Comparison of ENCODE assay signal across 18 cellular contexts in genomic region chr9:106035810-106036209, GRCh38.
"Had no signal": no experiment of that assay in that cellular context is flagged by ENCODE, and none has a peak within 500 bp of the region (broad histone marks: within the 10 kb centered on the region; RNA-seq: fewer than 3 reads in every experiment).

No MANE protein-coding gene starts in this region.

- H3K4me3 Mint-ChIP-seq: activated naive CD4-positive, alpha-beta T cell treated with anti-CD3 and anti-CD28 coated beads, Interleukin-2, amount 50 U/mL, for 24 hours; memory B cell; natural killer cell treated with Interleukin-12 subunit alpha and Interleukin-12 subunit beta and Interleukin-15 and Interleukin-18, amount 100 ng/mL, for 72 hours had no signal

- H3K36me3 Mint-ChIP-seq: activated naive CD4-positive, alpha-beta T cell treated with anti-CD3 and anti-CD28 coated beads, Interleukin-2, amount 50 U/mL, for 24 hours; memory B cell; natural killer cell treated with Interleukin-12 subunit alpha and Interleukin-12 subunit beta and Interleukin-15 and Interleukin-18, amount 100 ng/mL, for 72 hours had no signal

- ATAC-seq: body of pancreas; heart left ventricle; left ventricle myocardium superior; natural killer cell treated with Interleukin-12 subunit alpha and Interleukin-12 subunit beta and Interleukin-15 and Interleukin-18, amount 100 ng/mL, for 72 hours; psoas muscle; stimulated activated naive CD8-positive, alpha-beta T cell treated with anti-CD3 and anti-CD28 coated beads, Interleukin-15, Interleukin-2, amounts not matched to agents 100 U/mL and 50 U/mL, for 24 hours had no signal

- H3K27ac ChIP-seq: body of pancreas, cardiac muscle cell, heart left ventricle, neutrophil, ovary, psoas muscle, right atrium auricular region, upper lobe of left lung had no signal

- H3K4me3 ChIP-seq: body of pancreas, cardiac muscle cell, heart left ventricle, ovary, psoas muscle, right atrium auricular region, upper lobe of left lung had no signal

- H3K27ac Mint-ChIP-seq: activated naive CD4-positive, alpha-beta T cell treated with anti-CD3 and anti-CD28 coated beads, Interleukin-2, amount 50 U/mL, for 24 hours; memory B cell; natural killer cell treated with Interleukin-12 subunit alpha and Interleukin-12 subunit beta and Interleukin-15 and Interleukin-18, amount 100 ng/mL, for 72 hours had no signal

- H3K4me1 ChIP-seq: body of pancreas, psoas muscle, right atrium auricular region, upper lobe of left lung had no signal

- H3K9me3 ChIP-seq: body of pancreas, neutrophil, ovary, psoas muscle, right atrium auricular region, upper lobe of left lung had no signal

- H3K36me3 ChIP-seq: cardiac muscle cell, heart left ventricle, neutrophil, ovary, right atrium auricular region, upper lobe of left lung had no signal

- H3K9me3 Mint-ChIP-seq: activated naive CD4-positive, alpha-beta T cell treated with anti-CD3 and anti-CD28 coated beads, Interleukin-2, amount 50 U/mL, for 24 hours; memory B cell had no signal

- H3K27me3 Mint-ChIP-seq: activated naive CD4-positive, alpha-beta T cell treated with anti-CD3 and anti-CD28 coated beads, Interleukin-2, amount 50 U/mL, for 24 hours; memory B cell had no signal

- H3K4me1 Mint-ChIP-seq: activated naive CD4-positive, alpha-beta T cell treated with anti-CD3 and anti-CD28 coated beads, Interleukin-2, amount 50 U/mL, for 24 hours; memory B cell had no signal

- H3K27me3 ChIP-seq: body of pancreas, cardiac muscle cell, heart left ventricle, neutrophil, ovary, right atrium auricular region, upper lobe of left lung had no signal

- DNase-seq: activated gamma-delta T cell treated with Interleukin-2 at 50 U/mL for 16 hours; activated T-cell treated with anti-CD3 and anti-CD28 coated beads, Interleukin-2, amount 50 U/mL, for 1 hour; body of pancreas; effector CD4-positive, alpha-beta T cell; heart left ventricle; left ventricle myocardium superior; ovary; psoas muscle; stimulated activated CD4-positive, alpha-beta T cell treated with anti-CD3 and anti-CD28 coated beads, Interleukin-12 subunit alpha, Interleukin-12 subunit beta, amount 100 ng/mL, for 4 hours; stimulated activated CD4-positive, alpha-beta T cell treated with anti-CD3 and anti-CD28 coated beads, Interleukin-4, amount 100 ng/mL, for 4 hours; stimulated activated naive CD8-positive, alpha-beta T cell treated with anti-CD3 and anti-CD28 coated beads, Interleukin-15, Interleukin-2, amounts not matched to agents 100 U/mL and 50 U/mL, for 24 hours; upper lobe of left lung had no signal
